Comparison of ENCODE assay signal across 2 cellular contexts in the genomic region with DNA sequence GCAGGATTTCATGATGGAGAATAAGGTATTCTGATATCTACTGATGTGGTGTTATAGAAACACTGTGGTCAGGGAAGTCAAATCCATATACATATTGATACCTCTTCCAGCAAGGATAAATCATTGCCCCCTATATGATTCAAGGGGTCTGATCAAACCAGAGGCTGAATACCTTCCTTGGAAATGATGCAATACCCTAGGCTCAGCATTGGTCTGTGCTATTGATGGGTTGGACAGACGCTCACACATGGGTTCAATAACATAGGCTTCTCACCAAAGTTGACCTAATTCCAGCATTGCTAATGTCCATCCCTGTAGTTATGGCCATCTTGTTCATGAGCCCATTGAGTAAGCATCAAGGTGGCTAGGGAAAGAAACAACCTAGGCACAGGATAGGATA.
TF ChIP-seq lines count a peak whose summit lies in the region.

No MANE protein-coding gene starts in this region.

TF ChIP-seq in HCT116, 20 proteins besides CTCF, POLR2A, EP300 and RAD21:
- TF ChIP-seq POLR2AphosphoS5 (IDR thresholded peaks at IDR 0.05; ENCODE audit: low read depth, low read length) (no peak), EZH2phosphoT487 (IDR thresholded peaks at IDR 0.05; ENCODE audit: borderline replicate concordance) (no peak), CEBPB (IDR thresholded peaks at IDR 0.05; ENCODE audit: low read depth) (no peak)
- TF ChIP-seq, protein P1, sequence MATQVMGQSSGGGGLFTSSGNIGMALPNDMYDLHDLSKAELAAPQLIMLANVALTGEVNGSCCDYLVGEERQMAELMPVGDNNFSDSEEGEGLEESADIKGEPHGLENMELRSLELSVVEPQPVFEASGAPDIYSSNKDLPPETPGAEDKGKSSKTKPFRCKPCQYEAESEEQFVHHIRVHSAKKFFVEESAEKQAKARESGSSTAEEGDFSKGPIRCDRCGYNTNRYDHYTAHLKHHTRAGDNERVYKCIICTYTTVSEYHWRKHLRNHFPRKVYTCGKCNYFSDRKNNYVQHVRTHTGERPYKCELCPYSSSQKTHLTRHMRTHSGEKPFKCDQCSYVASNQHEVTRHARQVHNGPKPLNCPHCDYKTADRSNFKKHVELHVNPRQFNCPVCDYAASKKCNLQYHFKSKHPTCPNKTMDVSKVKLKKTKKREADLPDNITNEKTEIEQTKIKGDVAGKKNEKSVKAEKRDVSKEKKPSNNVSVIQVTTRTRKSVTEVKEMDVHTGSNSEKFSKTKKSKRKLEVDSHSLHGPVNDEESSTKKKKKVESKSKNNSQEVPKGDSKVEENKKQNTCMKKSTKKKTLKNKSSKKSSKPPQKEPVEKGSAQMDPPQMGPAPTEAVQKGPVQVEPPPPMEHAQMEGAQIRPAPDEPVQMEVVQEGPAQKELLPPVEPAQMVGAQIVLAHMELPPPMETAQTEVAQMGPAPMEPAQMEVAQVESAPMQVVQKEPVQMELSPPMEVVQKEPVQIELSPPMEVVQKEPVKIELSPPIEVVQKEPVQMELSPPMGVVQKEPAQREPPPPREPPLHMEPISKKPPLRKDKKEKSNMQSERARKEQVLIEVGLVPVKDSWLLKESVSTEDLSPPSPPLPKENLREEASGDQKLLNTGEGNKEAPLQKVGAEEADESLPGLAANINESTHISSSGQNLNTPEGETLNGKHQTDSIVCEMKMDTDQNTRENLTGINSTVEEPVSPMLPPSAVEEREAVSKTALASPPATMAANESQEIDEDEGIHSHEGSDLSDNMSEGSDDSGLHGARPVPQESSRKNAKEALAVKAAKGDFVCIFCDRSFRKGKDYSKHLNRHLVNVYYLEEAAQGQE (IDR thresholded peaks at IDR 0.05; ENCODE audit: low read depth): no peak
- TF ChIP-seq, protein P2, sequence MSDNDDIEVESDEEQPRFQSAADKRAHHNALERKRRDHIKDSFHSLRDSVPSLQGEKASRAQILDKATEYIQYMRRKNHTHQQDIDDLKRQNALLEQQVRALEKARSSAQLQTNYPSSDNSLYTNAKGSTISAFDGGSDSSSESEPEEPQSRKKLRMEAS (IDR thresholded peaks at IDR 0.05): no peak

TF ChIP-seq in IMR-90, 13 proteins besides CTCF, POLR2A, EP300 and RAD21:
- TF ChIP-seq CHD1 (IDR thresholded peaks at IDR 0.05; ENCODE audit: low read depth, low read length): no peak
- peak; percentile 54; the same call in 1 of the 2 replicates for TF ChIP-seq CEBPB (IDR thresholded peaks at IDR 0.05; ENCODE audit: low read depth, low read length)
- TF ChIP-seq NFE2L2 (IDR thresholded peaks at IDR 0.05; ENCODE audit: low read depth, low read length): no peak
- TF ChIP-seq MXI1 (IDR thresholded peaks at IDR 0.05; ENCODE audit: borderline replicate concordance, low read depth, low read length): no peak
- TF ChIP-seq, protein P3, sequence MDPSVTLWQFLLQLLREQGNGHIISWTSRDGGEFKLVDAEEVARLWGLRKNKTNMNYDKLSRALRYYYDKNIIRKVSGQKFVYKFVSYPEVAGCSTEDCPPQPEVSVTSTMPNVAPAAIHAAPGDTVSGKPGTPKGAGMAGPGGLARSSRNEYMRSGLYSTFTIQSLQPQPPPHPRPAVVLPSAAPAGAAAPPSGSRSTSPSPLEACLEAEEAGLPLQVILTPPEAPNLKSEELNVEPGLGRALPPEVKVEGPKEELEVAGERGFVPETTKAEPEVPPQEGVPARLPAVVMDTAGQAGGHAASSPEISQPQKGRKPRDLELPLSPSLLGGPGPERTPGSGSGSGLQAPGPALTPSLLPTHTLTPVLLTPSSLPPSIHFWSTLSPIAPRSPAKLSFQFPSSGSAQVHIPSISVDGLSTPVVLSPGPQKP (IDR thresholded peaks at IDR 0.05; ENCODE audit: borderline replicate concordance, low read depth, low read length): no peak
- TF ChIP-seq BHLHE40 (IDR thresholded peaks at IDR 0.05; ENCODE audit: low read depth, low read length): no peak
TF ChIP-seq in IMR-90: peak in this region for 1.
